16 cellular contexts compared by ENCODE assay signal in genomic region chr17:63831505-63831904, GRCh38. TPM values are rescaled to one million over a fixed set of nuclear protein-coding genes. Genes with fewer than 3 reads are reported as not detected.
DNase-seq lines count a peak whose midpoint lies in the region; ATAC-seq and TF ChIP-seq lines count a peak whose summit lies in the region.
"Had no signal": no experiment of that assay in that cellular context is flagged by ENCODE, and none has a peak within 500 bp of the region (broad histone marks: within the 10 kb centered on the region; RNA-seq: fewer than 3 reads in every experiment).

No MANE protein-coding gene starts in this region.

- peak overlapping the region; percentile 83 for H3K27ac Mint-ChIP-seq in activated CD8-positive, alpha-beta memory T cell treated with anti-CD3 and anti-CD28 coated beads, Interleukin-2, amount 10 ng/mL, durations not matched to agents 7 days and 5 days
- peak overlapping the region; percentile 4 for H3K27ac Mint-ChIP-seq in activated B cell treated with CpG ODN at 0.5 μM for 24 hours
- H3K27ac Mint-ChIP-seq: neural progenitor cell had no signal

- no peak overlapping the region for H3K4me3 Mint-ChIP-seq in activated CD8-positive, alpha-beta memory T cell treated with anti-CD3 and anti-CD28 coated beads, Interleukin-2, amount 10 ng/mL, durations not matched to agents 7 days and 5 days
- no peak overlapping the region for H3K4me3 Mint-ChIP-seq in activated B cell treated with CpG ODN at 0.5 μM for 24 hours
- H3K4me3 Mint-ChIP-seq: neural progenitor cell had no signal

- no peaks in the 10 kb centered on the region for H3K27me3 Mint-ChIP-seq in activated CD8-positive, alpha-beta memory T cell treated with anti-CD3 and anti-CD28 coated beads, Interleukin-2, amount 10 ng/mL, durations not matched to agents 7 days and 5 days
- no peaks in the 10 kb centered on the region for H3K27me3 Mint-ChIP-seq in activated B cell treated with CpG ODN at 0.5 μM for 24 hours

- intact Hi-C loops in activated B cell treated with CpG ODN at 0.5 μM for 24 hours (cut with micrococcal nuclease) = no loop called here

- H3K9me3 Mint-ChIP-seq in activated CD8-positive, alpha-beta memory T cell treated with anti-CD3 and anti-CD28 coated beads, Interleukin-2, amount 10 ng/mL, durations not matched to agents 7 days and 5 days (ENCODE audit: low read depth) = no peaks in the 10 kb centered on the region
- H3K9me3 Mint-ChIP-seq in activated B cell treated with CpG ODN at 0.5 μM for 24 hours = no peaks in the 10 kb centered on the region
- H3K9me3 Mint-ChIP-seq: neural progenitor cell had no signal

- POLR2A ChIA-PET in activated B cell treated with CpG ODN at 0.5 μM for 24 hours (lab: Charles Lee) = interaction anchor here (1.0 to 5.3 kb wide), 5 partner anchors 9 to 135 kb away, joined by 3 to 30 read pairs (median 4); partner anchors contain the start of gene SMARCD2

- ATAC-seq in activated CD8-positive, alpha-beta memory T cell treated with anti-CD3 and anti-CD28 coated beads, Interleukin-2, amount 10 ng/mL, durations not matched to agents 7 days and 5 days = no peak
- no peak for ATAC-seq in activated B cell treated with CpG ODN at 0.5 μM for 24 hours (ENCODE audit: low read depth)
- no peak for ATAC-seq in HG03280 (IDR thresholded peaks at IDR 0.05; ENCODE audit: unreplicated experiment)
- ATAC-seq in GM19467 (IDR thresholded peaks at IDR 0.05; ENCODE audit: unreplicated experiment) = no peak
- ATAC-seq: gastrocnemius medialis, right cardiac atrium had no signal

- TF ChIP-seq CTCF in activated B cell treated with CpG ODN at 0.5 μM for 24 hours (IDR thresholded peaks at IDR 0.05) = no peak

- CTCF ChIA-PET in activated CD8-positive, alpha-beta memory T cell treated with anti-CD3 and anti-CD28 coated beads, Interleukin-2, amount 10 ng/mL, durations not matched to agents 7 days and 5 days (lab: Charles Lee) = interaction anchor here (0.8 to 4.3 kb wide), 5 partner anchors 9 to 134 kb away, joined by 3 to 28 read pairs (median 3); partner anchors contain the start of gene SMARCD2
- CTCF ChIA-PET in activated B cell treated with CpG ODN at 0.5 μM for 24 hours (lab: Charles Lee) = no interaction called here

- DNase-seq in activated CD8-positive, alpha-beta memory T cell treated with anti-CD3 and anti-CD28 coated beads, Interleukin-2, amount 10 ng/mL, durations not matched to agents 7 days and 5 days = no peak
- DNase-seq in activated CD8-positive, alpha-beta memory T cell treated with anti-CD3 and anti-CD28 coated beads for 24 hours = no peak
- DNase-seq in activated B cell treated with CpG ODN at 0.5 μM for 24 hours (no peak), mesenteric fat pad (ENCODE audit: low spot score) (peak; percentile 49)
- DNase-seq: Caco-2; gastrocnemius medialis; NCI-H2081 treated with DMSO at 0.1 percent for 48 hours; NCI-H526 treated with DMSO at 0.1 percent for 48 hours; PC-9; stimulated activated CD4-positive, alpha-beta T cell treated with anti-CD3 and anti-CD28 coated beads, Interleukin-1b, Interleukin-23, amount 100 ng/mL, for 48 hours had no signal

- H3K4me1 Mint-ChIP-seq in activated CD8-positive, alpha-beta memory T cell treated with anti-CD3 and anti-CD28 coated beads, Interleukin-2, amount 10 ng/mL, durations not matched to agents 7 days and 5 days = peaks cover 56% of the 10 kb centered on the region
- peaks cover 60% of the 10 kb centered on the region for H3K4me1 Mint-ChIP-seq in activated B cell treated with CpG ODN at 0.5 μM for 24 hours

- peaks cover 63% of the 10 kb centered on the region for H3K36me3 Mint-ChIP-seq in activated CD8-positive, alpha-beta memory T cell treated with anti-CD3 and anti-CD28 coated beads, Interleukin-2, amount 10 ng/mL, durations not matched to agents 7 days and 5 days
- peaks cover 93% of the 10 kb centered on the region for H3K36me3 Mint-ChIP-seq in activated B cell treated with CpG ODN at 0.5 μM for 24 hours (ENCODE audit: low read depth)

RNA-seq across cellular contexts. Expression of gene FTSJ3, which starts 4.0 kb away (rescaled TPM):
- total RNA-seq in activated CD8-positive, alpha-beta memory T cell treated with anti-CD3 and anti-CD28 coated beads, Interleukin-2, amount 10 ng/mL, durations not matched to agents 7 days and 5 days = 10 to 100 TPM; 58.9 to 71.7 TPM
- 82.0 and 85.1 TPM in 2 replicates for total RNA-seq in activated B cell treated with CpG ODN at 0.5 μM for 24 hours
- 28.8 TPM for total RNA-seq in mesenteric fat pad

RNA-seq across cellular contexts. Expression of gene PSMC5, which starts 4.3 kb away (rescaled TPM):
- 100 to 1,000 TPM; 157 to 195 TPM for total RNA-seq in activated CD8-positive, alpha-beta memory T cell treated with anti-CD3 and anti-CD28 coated beads, Interleukin-2, amount 10 ng/mL, durations not matched to agents 7 days and 5 days
- total RNA-seq in activated B cell treated with CpG ODN at 0.5 μM for 24 hours (157 TPM in 2 replicates), mesenteric fat pad (115 TPM)

RNA-seq across cellular contexts. Expression of gene SMARCD2, which starts 11.0 kb away (rescaled TPM):
- 100 to 1,000 TPM; 137 to 151 TPM for total RNA-seq in activated CD8-positive, alpha-beta memory T cell treated with anti-CD3 and anti-CD28 coated beads, Interleukin-2, amount 10 ng/mL, durations not matched to agents 7 days and 5 days
- total RNA-seq in activated B cell treated with CpG ODN at 0.5 μM for 24 hours (114 and 117 TPM in 2 replicates), mesenteric fat pad (57.4 TPM)

RNA-seq across cellular contexts. Expression of gene CSH2, which starts 42.0 kb away (rescaled TPM):
- total RNA-seq in activated CD8-positive, alpha-beta memory T cell treated with anti-CD3 and anti-CD28 coated beads, Interleukin-2, amount 10 ng/mL, durations not matched to agents 7 days and 5 days = not detected
- not detected in 2 replicates for total RNA-seq in activated B cell treated with CpG ODN at 0.5 μM for 24 hours
- total RNA-seq in mesenteric fat pad = not detected
- total RNA-seq: Caco-2, gastrocnemius medialis, H4, lung microvascular endothelial cell, PC-9, right cardiac atrium had no signal

RNA-seq across cellular contexts. Expression of gene GH2, which starts 50.2 kb away (rescaled TPM):
- total RNA-seq in activated CD8-positive, alpha-beta memory T cell treated with anti-CD3 and anti-CD28 coated beads, Interleukin-2, amount 10 ng/mL, durations not matched to agents 7 days and 5 days = not detected
- not detected in 2 replicates for total RNA-seq in activated B cell treated with CpG ODN at 0.5 μM for 24 hours
- not detected for total RNA-seq in mesenteric fat pad
- total RNA-seq: Caco-2, gastrocnemius medialis, H4, lung microvascular endothelial cell, PC-9, right cardiac atrium had no signal
